ENCODE assay signal across 4 cellular contexts in genomic region chr21:10547868-10548267, GRCh38. TPM values are rescaled to one million over a fixed set of nuclear protein-coding genes. Genes with fewer than 3 reads are reported as not detected.
"Had no signal": no experiment of that assay in that cellular context is flagged by ENCODE, and none has a peak within 500 bp of the region (broad histone marks: within the 10 kb centered on the region; RNA-seq: fewer than 3 reads in every experiment).

No MANE protein-coding gene starts in this region.

RNA-seq across cellular contexts. Expression of gene TPTE, which starts 26.5 kb away (rescaled TPM):
- total RNA-seq: LHCN-M2, M059J, MCF 10A, NCI-H460 had no signal
